Comparison of ENCODE assay signal across 20 cellular contexts in genomic region chr5:146675700-146676099, GRCh38.
DNase-seq lines count a peak whose midpoint lies in the region; ATAC-seq and TF ChIP-seq lines count a peak whose summit lies in the region.
"Had no signal": no experiment of that assay in that cellular context is flagged by ENCODE, and none has a peak within 500 bp of the region (broad histone marks: within the 10 kb centered on the region; RNA-seq: fewer than 3 reads in every experiment).

No MANE protein-coding gene starts in this region.

- peak; percentile 95 for ATAC-seq in GM19397 (IDR thresholded peaks at IDR 0.05; ENCODE audit: unreplicated experiment)
- peak; percentile 75 for ATAC-seq in HG02763 (IDR thresholded peaks at IDR 0.05; ENCODE audit: unreplicated experiment)
- no peak for ATAC-seq in T-helper 17 cell
- ATAC-seq in GM23338, result no peak
- no peak for ATAC-seq in GM21786 (IDR thresholded peaks at IDR 0.05; ENCODE audit: unreplicated experiment)
- ATAC-seq: activated CD4-positive, alpha-beta T cell treated with anti-CD3 and anti-CD28 coated beads for 36 hours; natural killer cell treated with Interleukin-12 subunit alpha and Interleukin-12 subunit beta and Interleukin-15 and Interleukin-18, amount 100 ng/mL, for 72 hours; right lobe of liver had no signal

- no peak overlapping the region for H2AFZ ChIP-seq in GM23338

- DNase-seq in NCI-H187 (lab: John Stamatoyannopoulos, UW) (peak; percentile 44 to 51), nephron progenitor cell (peak; percentile 13), T-helper 17 cell (no peak), KG1 (lab: John Stamatoyannopoulos, UW) (no peak), GM23338 (ENCODE audit: low spot score) (no peak)
- DNase-seq: activated CD4-positive, alpha-beta T cell treated with anti-CD3 and anti-CD28 coated beads for 36 hours; activated CD8-positive, alpha-beta memory T cell treated with anti-CD3 and anti-CD28 coated beads, Interleukin-2, amount 50 U/mL, for 4 hours; activated naive CD8-positive, alpha-beta T cell treated with anti-CD3 and anti-CD28 coated beads for 36 hours; foreskin melanocyte; NCI-H2107; right lobe of liver; SIG-M5; stimulated activated CD4-positive, alpha-beta T cell treated with anti-CD3 and anti-CD28 coated beads, Interleukin-2, amount 100 ng/mL, for 24 hours had no signal

- H3K4me3 Mint-ChIP-seq in nephron progenitor cell (no peak overlapping the region), T-helper 17 cell (no peak overlapping the region), GM23338 (no peak overlapping the region)
- H3K4me3 Mint-ChIP-seq: activated CD4-positive, alpha-beta T cell treated with anti-CD3 and anti-CD28 coated beads for 36 hours; activated naive CD8-positive, alpha-beta T cell treated with anti-CD3 and anti-CD28 coated beads for 36 hours; CD14-positive monocyte; natural killer cell treated with Interleukin-12 subunit alpha and Interleukin-12 subunit beta and Interleukin-15 and Interleukin-18, amount 100 ng/mL, for 72 hours had no signal

- no peak overlapping the region for H3K4me2 ChIP-seq in GM23338

- no peak overlapping the region for H3K4me3 ChIP-seq in GM23338
- H3K4me3 ChIP-seq: cardiac muscle cell, lung, right lobe of liver had no signal

- H4K20me1 ChIP-seq in GM23338 (replicated peaks; ENCODE audit: insufficient read depth), result no peaks in the 10 kb centered on the region

- peak overlapping the region; percentile 31 for H3K27ac Mint-ChIP-seq in nephron progenitor cell
- H3K27ac Mint-ChIP-seq in T-helper 17 cell, result no peak overlapping the region
- H3K27ac Mint-ChIP-seq in GM23338, result no peak overlapping the region
- H3K27ac Mint-ChIP-seq: activated CD4-positive, alpha-beta T cell treated with anti-CD3 and anti-CD28 coated beads for 36 hours; activated naive CD8-positive, alpha-beta T cell treated with anti-CD3 and anti-CD28 coated beads for 36 hours; CD14-positive monocyte; natural killer cell treated with Interleukin-12 subunit alpha and Interleukin-12 subunit beta and Interleukin-15 and Interleukin-18, amount 100 ng/mL, for 72 hours had no signal

- peaks cover 14% of the 10 kb centered on the region for H3K4me1 ChIP-seq in GM23338 (ENCODE audit: insufficient read depth)
- H3K4me1 ChIP-seq: right lobe of liver had no signal

- H3F3A ChIP-seq in GM23338 (replicated peaks; ENCODE audit: low read depth), result no peaks in the 10 kb centered on the region

- H3K36me3 Mint-ChIP-seq in nephron progenitor cell (ENCODE audit: low read depth), result no peaks in the 10 kb centered on the region
- H3K36me3 Mint-ChIP-seq in T-helper 17 cell (ENCODE audit: low read depth), result peaks cover 3% of the 10 kb centered on the region
- H3K36me3 Mint-ChIP-seq in GM23338 (ENCODE audit: low read depth), result no peaks in the 10 kb centered on the region
- H3K36me3 Mint-ChIP-seq: activated naive CD8-positive, alpha-beta T cell treated with anti-CD3 and anti-CD28 coated beads for 36 hours; CD14-positive monocyte; natural killer cell treated with Interleukin-12 subunit alpha and Interleukin-12 subunit beta and Interleukin-15 and Interleukin-18, amount 100 ng/mL, for 72 hours had no signal

- no peaks in the 10 kb centered on the region for H3K36me3 ChIP-seq in GM23338 (ENCODE audit: insufficient read depth)
- H3K36me3 ChIP-seq: cardiac muscle cell, right lobe of liver had no signal

- no peak overlapping the region for H3K27ac ChIP-seq in GM23338 (ENCODE audit: low read depth)
- H3K27ac ChIP-seq: cardiac muscle cell, right lobe of liver had no signal

- H3K9me2 ChIP-seq in GM23338 (ENCODE audit: insufficient read depth), result no peaks in the 10 kb centered on the region

- H3K9me3 Mint-ChIP-seq in nephron progenitor cell (peaks cover 3% of the 10 kb centered on the region), GM23338 (no peaks in the 10 kb centered on the region)
- H3K9me3 Mint-ChIP-seq: activated naive CD8-positive, alpha-beta T cell treated with anti-CD3 and anti-CD28 coated beads for 36 hours; CD14-positive monocyte; natural killer cell treated with Interleukin-12 subunit alpha and Interleukin-12 subunit beta and Interleukin-15 and Interleukin-18, amount 100 ng/mL, for 72 hours had no signal

- H3K27me3 Mint-ChIP-seq in nephron progenitor cell (ENCODE audit: low read depth, poor library complexity), result no peaks in the 10 kb centered on the region
- H3K27me3 Mint-ChIP-seq in T-helper 17 cell, result no peaks in the 10 kb centered on the region
- peaks cover 2% of the 10 kb centered on the region for H3K27me3 Mint-ChIP-seq in GM23338 (ENCODE audit: insufficient read depth, low read depth, poor library complexity)
- H3K27me3 Mint-ChIP-seq: activated naive CD8-positive, alpha-beta T cell treated with anti-CD3 and anti-CD28 coated beads for 36 hours; natural killer cell treated with Interleukin-12 subunit alpha and Interleukin-12 subunit beta and Interleukin-15 and Interleukin-18, amount 100 ng/mL, for 72 hours had no signal

- H3K9me3 ChIP-seq in T-helper 17 cell (ENCODE audit: control insufficient read depth, low read length, poor library complexity, severe bottlenecking), result no peaks in the 10 kb centered on the region
- H3K9me3 ChIP-seq: right lobe of liver had no signal

- TF ChIP-seq CTCF in nephron progenitor cell (IDR thresholded peaks at IDR 0.05) (no peak), GM23338 (conservative IDR thresholded peaks at IDR 0.05; ENCODE audit: low read depth in 2 of 2) (no peak)

- H3K4me1 Mint-ChIP-seq in nephron progenitor cell, result peaks cover 32% of the 10 kb centered on the region
- H3K4me1 Mint-ChIP-seq in T-helper 17 cell, result peaks cover 2% of the 10 kb centered on the region
- peaks cover 20% of the 10 kb centered on the region for H3K4me1 Mint-ChIP-seq in GM23338
- H3K4me1 Mint-ChIP-seq: activated CD4-positive, alpha-beta T cell treated with anti-CD3 and anti-CD28 coated beads for 36 hours; activated naive CD8-positive, alpha-beta T cell treated with anti-CD3 and anti-CD28 coated beads for 36 hours; CD14-positive monocyte had no signal

- H3K79me2 ChIP-seq in GM23338 (replicated peaks; ENCODE audit: insufficient read depth), result no peaks in the 10 kb centered on the region

- H3K27me3 ChIP-seq in GM23338 (ENCODE audit: insufficient read depth), result no peaks in the 10 kb centered on the region
- H3K27me3 ChIP-seq: cardiac muscle cell, right lobe of liver had no signal

TF ChIP-seq in GM23338, 12 proteins besides CTCF, POLR2A, EP300 and RAD21 (continues in another document):
- TF ChIP-seq STAT1 (IDR thresholded peaks at IDR 0.05; ENCODE audit: unreplicated experiment) (no peak), EZH2 (IDR thresholded peaks at IDR 0.05; ENCODE audit: low read depth, unreplicated experiment) (no peak), ETS1 (IDR thresholded peaks at IDR 0.05) (no peak), EZH2phosphoT487 (IDR thresholded peaks at IDR 0.05; ENCODE audit: unreplicated experiment) (no peak)

Comparison
In these comparisons a context has a peak if more than half of its experiments do, and no peak if none do; other contexts are left out.
1. ATAC-seq: peak in GM19397 (single experiment) and HG02763 (single experiment); none in T-helper 17 cell (single experiment), GM23338 (single experiment) and GM21786 (single experiment).
2. DNase-seq: peak in NCI-H187 (2 of 2) and nephron progenitor cell (single experiment); none in T-helper 17 cell (0 of 3), KG1 (single experiment) and GM23338 (single experiment).